ENCODE assay signal across 1 cellular context in genomic region chr6:108588586-108588985, GRCh38.
TF ChIP-seq lines count a peak whose summit lies in the region.

No MANE protein-coding gene starts in this region.

TF ChIP-seq in K562, 482 proteins besides CTCF, POLR2A, EP300 and RAD21 (continued from another document):
- TF ChIP-seq AFF4 (CRISPR knock-in tag; IDR thresholded peaks at IDR 0.05) (no peak), ZNF77 (CRISPR knock-in tag; IDR thresholded peaks at IDR 0.05) (no peak), DIDO1 (tag; IDR thresholded peaks at IDR 0.05; ENCODE audit: low read depth) (no peak), C11orf30 (IDR thresholded peaks at IDR 0.05; ENCODE audit: low read depth) (peak; percentile 72), CREB3 (tag; conservative IDR thresholded peaks at IDR 0.05; ENCODE audit: low read depth) (no peak)
